In the genomic region with DNA sequence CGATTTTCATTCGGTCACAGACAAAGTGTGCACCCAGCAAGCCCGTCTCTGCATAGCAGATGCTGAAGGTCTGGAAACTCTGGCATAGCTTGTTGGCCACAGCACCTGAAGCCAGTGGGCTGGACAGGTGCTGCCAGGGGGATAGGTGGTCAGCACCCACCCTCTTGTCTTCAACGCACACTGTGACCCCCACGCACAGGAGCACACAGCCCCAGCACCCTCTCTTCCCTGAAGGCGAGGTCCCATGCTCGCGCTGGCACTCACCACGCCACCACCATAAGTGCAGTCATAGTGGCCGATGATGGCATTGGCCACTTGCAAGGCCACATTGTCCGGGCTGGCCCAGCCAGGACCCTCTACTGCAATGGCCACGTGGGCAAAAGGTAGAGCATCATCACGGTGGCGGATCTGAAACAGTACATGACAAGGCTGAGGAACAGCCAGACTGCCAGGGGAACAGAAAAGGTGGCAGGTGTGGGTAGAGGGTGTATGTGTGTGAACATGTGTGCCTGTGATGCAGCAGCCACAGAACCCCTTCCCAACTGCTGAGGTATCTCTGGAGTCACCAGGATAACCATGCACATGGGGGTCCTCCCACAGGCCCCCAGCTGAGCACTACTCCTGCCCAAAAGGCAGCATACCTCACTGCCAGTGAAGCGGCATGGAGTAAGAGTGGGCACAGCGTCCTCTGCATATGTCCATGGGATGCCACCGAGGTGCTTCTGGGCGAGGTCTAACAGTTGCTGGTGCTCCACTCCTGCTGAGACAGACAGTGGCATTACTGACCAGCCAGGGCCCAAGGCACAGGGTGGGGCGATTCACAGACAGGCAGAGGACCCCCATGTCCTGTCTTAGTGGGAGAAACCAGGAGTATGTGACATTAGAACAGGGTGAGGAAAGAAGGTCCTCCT, we compare ENCODE assay signal across 29 cellular contexts. TPM values are rescaled to one million over a fixed set of nuclear protein-coding genes. Genes with fewer than 3 reads are reported as not detected.
DNase-seq lines count a peak whose midpoint lies in the region; ATAC-seq and TF ChIP-seq lines count a peak whose summit lies in the region.
"Had no signal": no experiment of that assay in that cellular context is flagged by ENCODE, and none has a peak within 500 bp of the region (broad histone marks: within the 10 kb centered on the region; RNA-seq: fewer than 3 reads in every experiment).

No MANE protein-coding gene starts in this region.

- H3K36me3 Mint-ChIP-seq in stimulated activated effector memory CD8-positive, alpha-beta T cell treated with anti-CD3 and anti-CD28 coated beads, Interleukin-12 subunit alpha, Interleukin-12 subunit beta, amount 100 ng/mL, for 72 hours: peaks cover 87% of the 10 kb centered on the region

- TF ChIP-seq CTCF in foreskin fibroblast (IDR thresholded peaks at IDR 0.05; ENCODE audit: low read depth, low read length): no peak

- peaks cover 15% of the 10 kb centered on the region for H3K4me1 Mint-ChIP-seq in stimulated activated effector memory CD8-positive, alpha-beta T cell treated with anti-CD3 and anti-CD28 coated beads, Interleukin-12 subunit alpha, Interleukin-12 subunit beta, amount 100 ng/mL, for 72 hours
- H3K4me1 Mint-ChIP-seq: activated CD4-positive, alpha-beta T cell treated with anti-CD3 and anti-CD28 coated beads for 36 hours had no signal

- intact Hi-C loops in Right ventricle myocardium inferior (cut with DNase I) (no loop called here), left cardiac atrium (cut with DNase I) (no loop called here)

- no peaks in the 10 kb centered on the region for H3K9me3 Mint-ChIP-seq in stimulated activated effector memory CD8-positive, alpha-beta T cell treated with anti-CD3 and anti-CD28 coated beads, Interleukin-12 subunit alpha, Interleukin-12 subunit beta, amount 100 ng/mL, for 72 hours
- H3K9me3 Mint-ChIP-seq: T-helper 1 cell treated with Interleukin-12 subunit alpha and Interleukin-12 subunit beta and Interleukin-4 antibody, amounts not matched to agents 30 μg/mL and 1 μg/mL, for 36 hours had no signal

- DNase-seq in Right ventricle myocardium inferior (ENCODE audit: missing footprints): peak; percentile 55
- DNase-seq in left cardiac atrium: no peak
- DNase-seq in epithelial cell of prostate (ENCODE audit: low read depth, low spot score): no peak
- no peak for DNase-seq in stimulated activated effector memory CD8-positive, alpha-beta T cell treated with anti-CD3 and anti-CD28 coated beads, Interleukin-12 subunit alpha, Interleukin-12 subunit beta, amount 100 ng/mL, for 72 hours (ENCODE audit: low spot score in 2 of 2)
- no peak for DNase-seq in foreskin fibroblast
- DNase-seq in mesenteric fat pad (ENCODE audit: low spot score): no peak
- DNase-seq: 8988T; activated CD4-positive, alpha-beta T cell treated with anti-CD3 and anti-CD28 coated beads for 36 hours; activated naive CD4-positive, alpha-beta T cell treated with Interleukin-2 at 50 U/mL for 16 hours; activated T-cell treated with anti-CD3 and anti-CD28 coated beads, Interleukin-2, amount 50 U/mL, for 48 hours; GF-D8; MG63; mucosa of descending colon; NCI-H1417 treated with DMSO at 0.1 percent for 48 hours; NCI-H510A treated with DMSO at 0.1 percent for 48 hours; NK-92 treated with Interleukin-12 subunit alpha and Interleukin-12 subunit beta, amount 100 ng/mL, for 24 hours; spleen; stimulated activated CD4-positive, alpha-beta T cell treated with anti-CD3 and anti-CD28 coated beads, Interleukin-4, amount 100 ng/mL, for 1 hour; stimulated activated naive CD4-positive, alpha-beta T cell treated with Interleukin-2 at 50 U/mL for 16 hours; transverse colon had no signal

- peak overlapping the region; percentile 98 for H3K27ac ChIP-seq in epithelial cell of prostate
- H3K27ac ChIP-seq: hepatocyte, HL-60 had no signal

- no peak overlapping the region for H3K4me3 Mint-ChIP-seq in stimulated activated effector memory CD8-positive, alpha-beta T cell treated with anti-CD3 and anti-CD28 coated beads, Interleukin-12 subunit alpha, Interleukin-12 subunit beta, amount 100 ng/mL, for 72 hours
- H3K4me3 Mint-ChIP-seq: activated CD4-positive, alpha-beta T cell treated with anti-CD3 and anti-CD28 coated beads for 36 hours; T-helper 1 cell treated with Interleukin-12 subunit alpha and Interleukin-12 subunit beta and Interleukin-4 antibody, amounts not matched to agents 30 μg/mL and 1 μg/mL, for 36 hours had no signal

- peak overlapping the region; percentile 71 for H3K27ac Mint-ChIP-seq in stimulated activated effector memory CD8-positive, alpha-beta T cell treated with anti-CD3 and anti-CD28 coated beads, Interleukin-12 subunit alpha, Interleukin-12 subunit beta, amount 100 ng/mL, for 72 hours
- H3K27ac Mint-ChIP-seq: activated CD4-positive, alpha-beta T cell treated with anti-CD3 and anti-CD28 coated beads for 36 hours; T-helper 1 cell treated with Interleukin-12 subunit alpha and Interleukin-12 subunit beta and Interleukin-4 antibody, amounts not matched to agents 30 μg/mL and 1 μg/mL, for 36 hours had no signal

- no peak for ATAC-seq in Right ventricle myocardium inferior
- no peak for ATAC-seq in left cardiac atrium
- no peak for ATAC-seq in stimulated activated effector memory CD8-positive, alpha-beta T cell treated with anti-CD3 and anti-CD28 coated beads, Interleukin-12 subunit alpha, Interleukin-12 subunit beta, amount 100 ng/mL, for 72 hours
- ATAC-seq: activated CD4-positive, alpha-beta T cell treated with anti-CD3 and anti-CD28 coated beads for 36 hours; mucosa of descending colon; Panc1 had no signal

- H3K4me3 ChIP-seq in foreskin fibroblast (ENCODE audit: low read depth in 1 of 2, low read length in 2 of 2): no peak overlapping the region
- H3K4me3 ChIP-seq: cardiac muscle cell, hepatocyte, MG63, mucosa of descending colon, spleen, transverse colon had no signal

RNA-seq across cellular contexts. Expression of a gene that starts 5.8 kb away (rescaled TPM):
- total RNA-seq in Right ventricle myocardium inferior (14.9 TPM), left cardiac atrium (1 to 10 TPM; 5.2 to 5.5 TPM), mesenteric fat pad (0.84 TPM)

RNA-seq across cellular contexts. Expression of a gene that starts 8.5 kb away (rescaled TPM):
- total RNA-seq in Right ventricle myocardium inferior (1,186 TPM), left cardiac atrium (100 to 1,000 TPM; 583 to 651 TPM), mesenteric fat pad (148 TPM)

RNA-seq across cellular contexts. Expression of a gene that starts 20.6 kb away (rescaled TPM):
- total RNA-seq in Right ventricle myocardium inferior (not detected), left cardiac atrium (not detected), mesenteric fat pad (not detected)
- total RNA-seq: cardiac muscle cell, fibroblast of villous mesenchyme, hepatocyte, liver, SK-MEL-5, spleen had no signal

RNA-seq across cellular contexts. Expression of a gene that starts 34.3 kb away (rescaled TPM):
- total RNA-seq in Right ventricle myocardium inferior (14.1 TPM), left cardiac atrium (10 to 100 TPM; 11.2 to 14.6 TPM), mesenteric fat pad (11.5 TPM)

RNA-seq across cellular contexts. Expression of a gene that starts 37.4 kb away (rescaled TPM):
- total RNA-seq in Right ventricle myocardium inferior (not detected), left cardiac atrium (not detected), mesenteric fat pad (not detected)
- total RNA-seq: activated CD4-positive, alpha-beta T cell treated with anti-CD3 and anti-CD28 coated beads for 36 hours; dermis microvascular lymphatic vessel endothelial cell; transverse colon had no signal
